1 cellular context compared by ENCODE assay signal in the genomic region with DNA sequence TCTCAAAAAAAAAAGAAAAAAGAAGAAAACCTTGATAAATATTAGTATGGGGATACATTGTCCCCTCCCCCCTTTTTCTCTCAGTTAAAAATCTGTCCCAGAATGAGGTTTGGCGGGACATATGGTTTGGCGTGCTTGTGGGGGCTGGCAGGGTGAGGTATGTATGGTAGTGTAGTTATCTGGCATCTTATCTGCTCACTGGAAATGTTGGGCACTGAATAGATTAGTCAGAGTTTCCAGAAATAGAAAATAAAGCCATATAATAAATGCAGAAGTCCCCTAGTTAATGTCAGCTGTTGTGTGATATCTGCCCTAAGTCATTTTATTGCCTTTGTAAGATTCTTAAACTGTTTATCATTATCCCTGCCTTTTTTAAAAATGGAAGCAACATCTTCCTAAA.
TF ChIP-seq lines count a peak whose summit lies in the region.

No MANE protein-coding gene starts in this region.

TF ChIP-seq in SK-N-SH, 30 proteins besides CTCF, POLR2A, EP300 and RAD21 (continued from another document):
- TF ChIP-seq, protein P1, sequence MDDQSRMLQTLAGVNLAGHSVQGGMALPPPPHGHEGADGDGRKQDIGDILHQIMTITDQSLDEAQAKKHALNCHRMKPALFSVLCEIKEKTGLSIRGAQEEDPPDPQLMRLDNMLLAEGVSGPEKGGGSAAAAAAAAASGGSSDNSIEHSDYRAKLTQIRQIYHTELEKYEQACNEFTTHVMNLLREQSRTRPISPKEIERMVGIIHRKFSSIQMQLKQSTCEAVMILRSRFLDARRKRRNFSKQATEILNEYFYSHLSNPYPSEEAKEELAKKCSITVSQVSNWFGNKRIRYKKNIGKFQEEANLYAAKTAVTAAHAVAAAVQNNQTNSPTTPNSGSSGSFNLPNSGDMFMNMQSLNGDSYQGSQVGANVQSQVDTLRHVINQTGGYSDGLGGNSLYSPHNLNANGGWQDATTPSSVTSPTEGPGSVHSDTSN (IDR thresholded peaks at IDR 0.05) = peak; percentile 88
- TF ChIP-seq FOSL2 (IDR thresholded peaks at IDR 0.05; ENCODE audit: borderline replicate concordance, low read depth) (peak; percentile 89), SMC3 (IDR thresholded peaks at IDR 0.05; ENCODE audit: low read depth, low read length) (no peak), POLR2AphosphoS5 (IDR thresholded peaks at IDR 0.05; ENCODE audit: low read depth, low read length) (peak; percentile 78; the same call in 1 of the 2 replicates), RCOR1 (IDR thresholded peaks at IDR 0.05; ENCODE audit: low read length) (no peak), EZH2phosphoT487 (IDR thresholded peaks at IDR 0.05; ENCODE audit: borderline replicate concordance, low read depth) (no peak), ELF1 (IDR thresholded peaks at IDR 0.05) (peak; percentile 34; the same call in 1 of the 2 replicates), GATA2 (CRISPR knock-in tag; IDR thresholded peaks at IDR 0.05) (peak; percentile 50), MEF2A (IDR thresholded peaks at IDR 0.05; ENCODE audit: borderline replicate concordance, low read depth) (peak; percentile 100), TEAD4 (IDR thresholded peaks at IDR 0.05; ENCODE audit: borderline replicate concordance, insufficient read depth) (peak; percentile 91), TAF1 (IDR thresholded peaks at IDR 0.05; ENCODE audit: borderline replicate concordance, low read depth, low read length) (no peak), RXRA (IDR thresholded peaks at IDR 0.05; ENCODE audit: borderline replicate concordance, low read depth) (peak; percentile 79)
TF ChIP-seq in SK-N-SH: peak in this region for 14.
